ENCODE assay signal across 23 cellular contexts in the genomic region with DNA sequence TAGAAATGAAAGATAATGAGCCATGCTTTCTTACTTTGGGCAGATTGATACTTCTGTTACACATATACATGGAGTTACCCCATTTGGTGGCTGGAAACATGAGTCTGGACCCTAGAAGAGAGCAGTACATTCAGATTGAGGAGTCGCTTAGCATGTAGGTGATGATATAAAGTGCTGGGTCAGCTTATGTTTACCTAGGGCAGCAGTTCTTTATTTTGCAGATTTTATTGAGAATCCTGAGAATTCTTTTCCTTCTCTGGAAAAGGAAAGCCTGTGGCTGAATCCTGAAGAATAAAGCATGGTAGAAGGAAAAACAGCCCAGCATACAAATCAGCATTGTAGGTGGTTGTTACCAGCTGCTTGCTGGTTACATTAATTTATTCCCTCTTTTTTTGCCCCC.
"Had no signal": no experiment of that assay in that cellular context is flagged by ENCODE, and none has a peak within 500 bp of the region (broad histone marks: within the 10 kb centered on the region; RNA-seq: fewer than 3 reads in every experiment).

No MANE protein-coding gene starts in this region.

- H3K9me3 Mint-ChIP-seq: activated CD4-positive, alpha-beta T cell treated with anti-CD3 and anti-CD28 coated beads, Interleukin-2, amount 10 ng/mL, durations not matched to agents 7 days and 5 days; activated naive CD4-positive, alpha-beta T cell treated with anti-CD3 and anti-CD28 coated beads, Interleukin-2, amount 10 ng/mL, durations not matched to agents 7 days and 5 days; activated naive CD8-positive, alpha-beta T cell treated with anti-CD3 and anti-CD28 coated beads for 36 hours; activated T-helper 17 cell treated with anti-CD3 and anti-CD28 coated beads, Interleukin-2, amount 50 U/mL, for 72 hours had no signal

- H3K27me3 Mint-ChIP-seq: activated CD4-positive, alpha-beta memory T cell treated with anti-CD3 and anti-CD28 coated beads for 36 hours; activated CD4-positive, alpha-beta T cell treated with anti-CD3 and anti-CD28 coated beads, Interleukin-2, amount 10 ng/mL, durations not matched to agents 7 days and 5 days; activated naive CD4-positive, alpha-beta T cell treated with anti-CD3 and anti-CD28 coated beads, Interleukin-2, amount 10 ng/mL, durations not matched to agents 7 days and 5 days; activated naive CD8-positive, alpha-beta T cell treated with anti-CD3 and anti-CD28 coated beads for 36 hours; activated T-helper 17 cell treated with anti-CD3 and anti-CD28 coated beads, Interleukin-2, amount 50 U/mL, for 72 hours; T-helper 17 cell had no signal

- DNase-seq: activated CD4-positive, alpha-beta memory T cell treated with anti-CD3 and anti-CD28 coated beads for 36 hours; activated CD4-positive, alpha-beta T cell treated with anti-CD3 and anti-CD28 coated beads, Interleukin-2, amount 10 ng/mL, durations not matched to agents 7 days and 5 days; activated CD4-positive, CD25-positive, alpha-beta regulatory T cell; activated CD8-positive, alpha-beta memory T cell treated with anti-CD3 and anti-CD28 coated beads for 24 hours; activated gamma-delta T cell; activated naive CD4-positive, alpha-beta T cell treated with anti-CD3 and anti-CD28 coated beads, Interleukin-2, amount 10 ng/mL, durations not matched to agents 7 days and 5 days; activated naive CD8-positive, alpha-beta T cell treated with anti-CD3 and anti-CD28 coated beads for 36 hours; activated T-cell treated with anti-CD3 and anti-CD28 coated beads, Interleukin-2, amount 50 U/mL, for 48 hours; brain microvascular endothelial cell; MG63; MV-4-11; NCI-H1105; NCI-H1436; NCI-H187; NCI-H2081; NCI-H446; NCI-H524; PC-3; SHP77 treated with DMSO at 0.1 percent for 48 hours; T-helper 17 cell; T-helper 9 cell had no signal

- H3K4me3 ChIP-seq: cardiac muscle cell, MG63 had no signal

- H3K4me1 Mint-ChIP-seq: activated CD4-positive, alpha-beta T cell treated with anti-CD3 and anti-CD28 coated beads, Interleukin-2, amount 10 ng/mL, durations not matched to agents 7 days and 5 days; activated naive CD4-positive, alpha-beta T cell treated with anti-CD3 and anti-CD28 coated beads, Interleukin-2, amount 10 ng/mL, durations not matched to agents 7 days and 5 days; activated T-helper 17 cell treated with anti-CD3 and anti-CD28 coated beads, Interleukin-2, amount 50 U/mL, for 72 hours had no signal

- H3K27ac Mint-ChIP-seq: activated CD4-positive, alpha-beta memory T cell treated with anti-CD3 and anti-CD28 coated beads for 36 hours; activated CD4-positive, alpha-beta T cell treated with anti-CD3 and anti-CD28 coated beads, Interleukin-2, amount 10 ng/mL, durations not matched to agents 7 days and 5 days; activated naive CD4-positive, alpha-beta T cell treated with anti-CD3 and anti-CD28 coated beads, Interleukin-2, amount 10 ng/mL, durations not matched to agents 7 days and 5 days; activated naive CD8-positive, alpha-beta T cell treated with anti-CD3 and anti-CD28 coated beads for 36 hours; activated T-helper 17 cell treated with anti-CD3 and anti-CD28 coated beads, Interleukin-2, amount 50 U/mL, for 72 hours; T-helper 17 cell had no signal

- H3K27ac ChIP-seq: brain microvascular endothelial cell, cardiac muscle cell had no signal

- ATAC-seq: activated T-helper 17 cell treated with anti-CD3 and anti-CD28 coated beads, Interleukin-2, amount 50 U/mL, for 72 hours; PC-3; T-helper 17 cell had no signal

- H3K4me3 Mint-ChIP-seq: activated CD4-positive, alpha-beta memory T cell treated with anti-CD3 and anti-CD28 coated beads for 36 hours; activated CD4-positive, alpha-beta T cell treated with anti-CD3 and anti-CD28 coated beads, Interleukin-2, amount 10 ng/mL, durations not matched to agents 7 days and 5 days; activated naive CD4-positive, alpha-beta T cell treated with anti-CD3 and anti-CD28 coated beads, Interleukin-2, amount 10 ng/mL, durations not matched to agents 7 days and 5 days; activated naive CD8-positive, alpha-beta T cell treated with anti-CD3 and anti-CD28 coated beads for 36 hours; activated T-helper 17 cell treated with anti-CD3 and anti-CD28 coated beads, Interleukin-2, amount 50 U/mL, for 72 hours; T-helper 17 cell had no signal

- H3K27me3 ChIP-seq: brain microvascular endothelial cell, cardiac muscle cell, MG63 had no signal

- H3K9me3 ChIP-seq: MG63 had no signal

- H3K36me3 ChIP-seq: brain microvascular endothelial cell, cardiac muscle cell had no signal
